In the genomic region with DNA sequence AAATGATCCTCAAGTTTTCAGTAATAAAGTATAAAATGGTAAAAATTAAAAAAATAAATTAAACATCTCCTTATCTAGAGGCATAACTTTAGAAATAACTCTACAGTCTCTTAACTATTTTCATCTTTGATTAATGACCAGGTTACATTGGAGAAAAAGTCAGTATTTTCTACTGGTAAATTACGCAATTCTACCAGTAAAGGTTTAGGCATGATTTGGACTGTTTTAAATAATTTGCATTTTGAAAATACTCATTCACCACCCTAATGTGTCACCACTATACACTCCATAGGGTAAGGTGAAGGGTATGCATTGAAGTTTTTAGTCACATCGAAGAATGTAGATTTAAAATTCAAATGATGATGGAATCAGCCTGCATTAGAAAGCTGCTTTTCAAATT, we compare ENCODE assay signal across 21 cellular contexts. TPM values are rescaled to one million over a fixed set of nuclear protein-coding genes. Genes with fewer than 3 reads are reported as not detected.
DNase-seq lines count a peak whose midpoint lies in the region; ATAC-seq, FAIRE-seq and TF ChIP-seq lines count a peak whose summit lies in the region.
"Had no signal": no experiment of that assay in that cellular context is flagged by ENCODE, and none has a peak within 500 bp of the region (broad histone marks: within the 10 kb centered on the region; RNA-seq: fewer than 3 reads in every experiment).

No MANE protein-coding gene starts in this region.

- H3K4me2 ChIP-seq in HepG2 (ENCODE audit: low read depth, low read length): no peak overlapping the region
- peak overlapping the region; percentile 52 for H3K4me2 ChIP-seq in Loucy (ENCODE audit: low read depth, low read length, poor library complexity, severe bottlenecking)
- peak overlapping the region; percentile 82 for H3K4me2 ChIP-seq in PC-3 (ENCODE audit: low read length)

- no peak for DNase-seq in HepG2 (ENCODE audit: low spot score)
- no peak for DNase-seq in right lobe of liver
- DNase-seq in PC-3: no peak
- DNase-seq in Ammon's horn (ENCODE audit: low spot score): no peak
- no peak for DNase-seq in activated CD4-positive, CD25-positive, alpha-beta regulatory T cell (lab: John Stamatoyannopoulos, UW)
- DNase-seq: AML-193; C1 segment of cervical spinal cord; Caco-2; CD4-positive, CD25-positive, alpha-beta regulatory T cell; CD8-positive, alpha-beta T cell; DMS153; DND-41; GOT3; H7 had no signal

- no peaks in the 10 kb centered on the region for H4K20me1 ChIP-seq in HepG2 (ENCODE audit: insufficient read depth, low read length)
- no peaks in the 10 kb centered on the region for H4K20me1 ChIP-seq in Loucy (ENCODE audit: insufficient read depth, low read length, poor library complexity, severe bottlenecking)
- H4K20me1 ChIP-seq in PC-3 (ENCODE audit: low read length): no peaks in the 10 kb centered on the region

- in situ Hi-C loops in HepG2 (cut with HindIII; ENCODE audit: extremely low pct_ligation_motif_present, low pct_unique_long_range_greater_than_20kb): no loop called here

- H3K79me2 ChIP-seq in HepG2 (ENCODE audit: insufficient read depth, low read length) (peaks cover 3% of the 10 kb centered on the region), Loucy (ENCODE audit: insufficient read depth, low read length) (no peaks in the 10 kb centered on the region), PC-3 (ENCODE audit: low read length) (no peaks in the 10 kb centered on the region)

- TF ChIP-seq CTCF in HepG2 (CRISPR knock-in tag; IDR thresholded peaks at IDR 0.05): no peak
- no peak for TF ChIP-seq CTCF in right lobe of liver (IDR thresholded peaks at IDR 0.05)
- no peak for TF ChIP-seq CTCF in Loucy (conservative IDR thresholded peaks at IDR 0.05; ENCODE audit: low read length)
- no peak for TF ChIP-seq CTCF in PC-3 (conservative IDR thresholded peaks at IDR 0.05; ENCODE audit: low read depth, low read length)

- FAIRE-seq in HepG2 (lab: Jason Lieb, UNC): no peak
- FAIRE-seq: A204.1, G401.6 had no signal

- no peak for TF ChIP-seq RAD21 in HepG2 (CRISPR knock-in tag; IDR thresholded peaks at IDR 0.05)

- H3K4me3 ChIP-seq in HepG2 (replicated peaks in 1 of 3; ENCODE audit: insufficient read depth in 1 of 3, low read depth in 2 of 3, low read length in 3 of 3) (no peak overlapping the region), right lobe of liver (no peak overlapping the region), Loucy (ENCODE audit: low read length, poor library complexity, severe bottlenecking) (peak overlapping the region; percentile 72), PC-3 (ENCODE audit: low read length) (no peak overlapping the region; the same call in 1 of the 2 replicates), endocrine pancreas (ENCODE audit: control insufficient read depth, insufficient read depth, low read length) (peak overlapping the region; percentile 80)

- ATAC-seq in HepG2 (no peak), right lobe of liver (no peak), PC-3 (no peak), GM21447 (IDR thresholded peaks at IDR 0.05; ENCODE audit: unreplicated experiment) (no peak)
- ATAC-seq: CD8-positive, alpha-beta T cell had no signal

- POLR2A ChIA-PET in HepG2 (lab: Yijun Ruan, JAX) (no interaction called here), PC-3 (lab: Charles Lee; ENCODE audit: unreplicated experiment) (no interaction called here)

- WGBS in HepG2 (ENCODE audit: low lambda C conversion rate): 99% methylated on average over 2 of the region's 2 CpGs
- 71% methylated on average over 2 of the region's 2 CpGs for WGBS in right lobe of liver (ENCODE audit: insufficient coverage, low coverage, low lambda C conversion rate, missing lambda C conversion rate)

- H2AFZ ChIP-seq in HepG2 (ENCODE audit: low read length): no peak overlapping the region
- peak overlapping the region; percentile 95; the same call in 1 of the 2 replicates for H2AFZ ChIP-seq in Loucy (ENCODE audit: low read length)
- H2AFZ ChIP-seq in PC-3 (ENCODE audit: low read length): peak overlapping the region; percentile 31

- H3K4me1 ChIP-seq in HepG2 (ENCODE audit: insufficient read depth, low read length) (no peaks in the 10 kb centered on the region), right lobe of liver (no peaks in the 10 kb centered on the region), Loucy (ENCODE audit: insufficient read depth, low read length, poor library complexity, severe bottlenecking) (no peaks in the 10 kb centered on the region), PC-3 (ENCODE audit: insufficient read depth, low read length) (no peaks in the 10 kb centered on the region), endocrine pancreas (ENCODE audit: control insufficient read depth, insufficient read depth, low read length) (no peaks in the 10 kb centered on the region)
- H3K4me1 ChIP-seq: Caco-2 had no signal

- no peak for TF ChIP-seq EP300 in HepG2 (IDR thresholded peaks at IDR 0.05; ENCODE audit: low read depth in 2 of 2, low read length in 2 of 2)
- TF ChIP-seq EP300 in HepG2 (CRISPR knock-in tag; IDR thresholded peaks at IDR 0.05; ENCODE audit: borderline replicate concordance): no peak

- no peaks in the 10 kb centered on the region for H3K9me2 ChIP-seq in Loucy (replicated peaks; ENCODE audit: low read depth, low read length)
- H3K9me2 ChIP-seq in PC-3 (replicated peaks; ENCODE audit: low read length): no peaks in the 10 kb centered on the region

- TF ChIP-seq POLR2A in HepG2 (IDR thresholded peaks at IDR 0.05; ENCODE audit: insufficient read depth in 1 of 2, low read depth in 2 of 2, low read length in 2 of 2) (no peak), right lobe of liver (IDR thresholded peaks at IDR 0.05) (no peak)

- CTCF ChIA-PET in HepG2 (lab: Yijun Ruan, JAX; ENCODE audit: low intra/inter-chr PET ratio, low total read pairs): no interaction called here
- CTCF ChIA-PET in PC-3 (lab: Charles Lee): no interaction called here

- H3F3A ChIP-seq in Loucy (ENCODE audit: low read depth) (no peaks in the 10 kb centered on the region), PC-3 (ENCODE audit: low read length, unreplicated experiment) (no peaks in the 10 kb centered on the region)

- H3K36me3 ChIP-seq in HepG2 (replicated peaks in 1 of 2; ENCODE audit: control insufficient read depth in 1 of 2, insufficient read depth in 2 of 2, low read length in 2 of 2): no peaks in the 10 kb centered on the region
- no peaks in the 10 kb centered on the region for H3K36me3 ChIP-seq in right lobe of liver
- no peaks in the 10 kb centered on the region for H3K36me3 ChIP-seq in Loucy (ENCODE audit: insufficient read depth, low read length)
- H3K36me3 ChIP-seq in PC-3 (ENCODE audit: low read depth, low read length): no peaks in the 10 kb centered on the region
- no peaks in the 10 kb centered on the region for H3K36me3 ChIP-seq in endocrine pancreas (ENCODE audit: control insufficient read depth, insufficient read depth, low read length)

- H3K9ac ChIP-seq in HepG2 (ENCODE audit: insufficient read depth, low read depth, low read length) (no peak overlapping the region), Loucy (ENCODE audit: low read depth, low read length, poor library complexity, severe bottlenecking) (no peak overlapping the region), PC-3 (ENCODE audit: low read length) (no peak overlapping the region), endocrine pancreas (ENCODE audit: control insufficient read depth, insufficient read depth, low read length) (no peak overlapping the region)

- H3K27ac ChIP-seq in HepG2 (ENCODE audit: extremely low read length, insufficient read depth, low read length): no peak overlapping the region
- no peak overlapping the region for H3K27ac ChIP-seq in right lobe of liver
- H3K27ac ChIP-seq in PC-3 (ENCODE audit: low read length): no peak overlapping the region
- H3K27ac ChIP-seq: 22Rv1 had no signal

- H3K9me3 ChIP-seq in HepG2 (ENCODE audit: low read length) (no peaks in the 10 kb centered on the region), right lobe of liver (no peaks in the 10 kb centered on the region), Loucy (ENCODE audit: insufficient read depth, low read depth, low read length) (no peaks in the 10 kb centered on the region), PC-3 (ENCODE audit: low read length) (no peaks in the 10 kb centered on the region), endocrine pancreas (ENCODE audit: control insufficient read depth, low read length) (no peaks in the 10 kb centered on the region)
- H3K9me3 ChIP-seq: Caco-2 had no signal

- BruUV-seq in HepG2 (replicated peaks; lab: Mats Ljungman, UMichigan): no TSS peak
- BruUV-seq in PC-3 (replicated peaks; lab: Mats Ljungman, UMichigan): no TSS peak

- intact Hi-C loops in HepG2 (cut with micrococcal nuclease; ENCODE audit: unreplicated experiment): no loop called here
- intact Hi-C loops in right lobe of liver (cut with DNase I): no loop called here
- intact Hi-C loops in PC-3 (cut with micrococcal nuclease): no loop called here

- H3K27me3 ChIP-seq in HepG2 (ENCODE audit: control insufficient read depth in 1 of 2, insufficient read depth in 2 of 2, low read length in 2 of 2) (no peaks in the 10 kb centered on the region), right lobe of liver (no peaks in the 10 kb centered on the region), Loucy (ENCODE audit: insufficient read depth, low read length, poor library complexity, severe bottlenecking) (no peaks in the 10 kb centered on the region), PC-3 (ENCODE audit: low read length) (no peaks in the 10 kb centered on the region), endocrine pancreas (ENCODE audit: control insufficient read depth, insufficient read depth, low read length) (no peaks in the 10 kb centered on the region)

RNA-seq across cellular contexts. Expression of a gene that starts 45.9 kb away (rescaled TPM):
- total RNA-seq in HepG2 (2016; rRNA removed; fragmentation: Illumina TruSeq; extraction: Trizol): not detected in 2 replicates
- not detected in 2 replicates for total RNA-seq in HepG2 (2016; cell fraction: cytosol; rRNA removed; fragmentation: Illumina TruSeq; extraction: Trizol; ENCODE audit: low read depth)
- total RNA-seq in HepG2 (2016; cell fraction: insoluble cytoplasmic fraction; rRNA removed; fragmentation: Illumina TruSeq; extraction: Trizol): 0.13 TPM in 1 of 2 replicates, not detected in the other
- not detected in 2 replicates for total RNA-seq in HepG2 (2016; cell fraction: membrane; rRNA removed; fragmentation: Illumina TruSeq; extraction: Trizol)
- not detected in 2 replicates for total RNA-seq in HepG2 (2016; cell fraction: nucleus; rRNA removed; fragmentation: Illumina TruSeq; extraction: Trizol)
- not detected in 2 replicates for polyA plus RNA-seq in HepG2 (2011; rRNA removed)
- not detected in 2 replicates for polyA plus RNA-seq in HepG2 (2011; cell fraction: cytosol; rRNA removed)
- polyA plus RNA-seq in HepG2 (2011; cell fraction: nucleus; rRNA removed): 0.10 TPM in 1 of 2 replicates, not detected in the other
- 0.07 TPM in 1 of 2 replicates, not detected in the other for polyA plus RNA-seq in HepG2 (2012)
- polyA plus RNA-seq in HepG2 (2016; cell fraction: cytosol; fragmentation: Illumina TruSeq; extraction: Trizol; ENCODE audit: low read depth): not detected in 2 replicates
- polyA plus RNA-seq in HepG2 (2016; cell fraction: insoluble cytoplasmic fraction; fragmentation: Illumina TruSeq; extraction: Trizol; ENCODE audit: low read depth): not detected in 2 replicates
- polyA plus RNA-seq in HepG2 (2016; cell fraction: membrane; fragmentation: Illumina TruSeq; extraction: Trizol; ENCODE audit: low read depth): not detected in 2 replicates
- not detected in 2 replicates for polyA plus RNA-seq in HepG2 (2016; cell fraction: nucleus; fragmentation: Illumina TruSeq; extraction: Trizol; ENCODE audit: insufficient read depth, low read depth)
- not detected in 2 replicates for polyA minus RNA-seq in HepG2 (2011; rRNA and poly(A)+ RNA removed; ENCODE audit: low replicate concordance)
- not detected in 2 replicates for polyA minus RNA-seq in HepG2 (2011; cell fraction: cytosol; rRNA and poly(A)+ RNA removed)
- polyA minus RNA-seq in HepG2 (2011; cell fraction: nucleus; rRNA and poly(A)+ RNA removed): not detected in 2 replicates
- total RNA-seq in right lobe of liver: 10 to 100 TPM; 28.4 to 53.8 (median 34.4) TPM
- 0.18 TPM in 1 of 2 replicates, not detected in the other for total RNA-seq in PC-3 (2014; rRNA removed)
- total RNA-seq: Caco-2; CD4-positive, CD25-positive, alpha-beta regulatory T cell; CD8-positive, alpha-beta T cell had no signal
- polyA plus RNA-seq: BJ; CD4-positive, CD25-positive, alpha-beta regulatory T cell had no signal

Comparison
In these comparisons a context has a peak if more than half of its experiments do, and no peak if none do; other contexts are left out.
1. RNA of a gene that starts 45.9 kb away (total RNA-seq): 28.4 to 53.8 TPM in right lobe of liver; 0.18 TPM in PC-3 and 0.13 TPM in HepG2; every median in the first group is over 10 times any median in the second.
2. H3K4me3 ChIP-seq: peak in Loucy (single experiment) and endocrine pancreas (single experiment); none in HepG2 (0 of 3), right lobe of liver (0 of 3) and PC-3 (single experiment).